Comparison of ENCODE assay signal across 8 cellular contexts in genomic region chr12:121209629-121210572, GRCh38. TPM values are rescaled to one million over a fixed set of nuclear protein-coding genes. Genes with fewer than 3 reads are reported as not detected.
A peak's percentile ranks its signal among the peaks of the same experiment; 100 is the strongest.
DNase-seq lines count a peak whose midpoint lies in the region; ATAC-seq and TF ChIP-seq lines count a peak whose summit lies in the region.

TSS of gene P2RX4 (plus strand) at chr12:121210129. CDS start at chr12:121210165, 36 bp downstream.

- WGBS in liver, result 9% methylated on average over 96 of the region's 96 CpGs

- TF ChIP-seq CTCF in liver (IDR thresholded peaks at IDR 0.05; ENCODE audit: low read depth, low read length, missing input control), result no peak

- peak in 1 of 2 donors; percentile 28 for TF ChIP-seq RAD21 in liver (IDR thresholded peaks at IDR 0.05)

- no peaks in the 10 kb centered on the region for H3K27me3 ChIP-seq in liver (ENCODE audit: control insufficient read depth in 4 of 4, insufficient read depth in 4 of 4, low read length in 3 of 4)

- H3K4me3 ChIP-seq in liver (ENCODE audit: low read depth in 1 of 3, low read length in 3 of 3), result peak within 1 kb of the TSS; percentile 69 to 79 (median 79)

- intact Hi-C loops in dendritic cell treated with granulocyte-macrophage colony-stimulating factor and Interleukin-4, amounts not matched to agents 40 ng/mL and 50 ng/mL, for 4 days (cut with micrococcal nuclease), result loop anchor here (1.0 to 5.0 kb wide), 2 partner anchors 33 to 81 kb away; no protein-coding TSS in a partner anchor

- H3K36me3 Mint-ChIP-seq in activated CD4-positive, alpha-beta T cell treated with anti-CD3 and anti-CD28 coated beads, Interleukin-2, amount 10 ng/mL, durations not matched to agents 7 days and 5 days (ENCODE audit: low read depth), result peaks cover 28% of the 10 kb centered on the region
- peaks cover 16% of the 10 kb centered on the region for H3K36me3 Mint-ChIP-seq in dendritic cell treated with granulocyte-macrophage colony-stimulating factor and Interleukin-4, amounts not matched to agents 40 ng/mL and 50 ng/mL, for 4 days (ENCODE audit: low read depth)

- H3K4me3 Mint-ChIP-seq in activated CD4-positive, alpha-beta T cell treated with anti-CD3 and anti-CD28 coated beads, Interleukin-2, amount 10 ng/mL, durations not matched to agents 7 days and 5 days, result peak within 1 kb of the TSS; percentile 85
- H3K4me3 Mint-ChIP-seq in dendritic cell treated with granulocyte-macrophage colony-stimulating factor and Interleukin-4, amounts not matched to agents 40 ng/mL and 50 ng/mL, for 4 days, result peak within 1 kb of the TSS; percentile 92

- no peaks in the 10 kb centered on the region for H3K9me3 Mint-ChIP-seq in activated CD4-positive, alpha-beta T cell treated with anti-CD3 and anti-CD28 coated beads, Interleukin-2, amount 10 ng/mL, durations not matched to agents 7 days and 5 days
- no peaks in the 10 kb centered on the region for H3K9me3 Mint-ChIP-seq in dendritic cell treated with granulocyte-macrophage colony-stimulating factor and Interleukin-4, amounts not matched to agents 40 ng/mL and 50 ng/mL, for 4 days

- H3K27ac Mint-ChIP-seq in activated CD4-positive, alpha-beta T cell treated with anti-CD3 and anti-CD28 coated beads, Interleukin-2, amount 10 ng/mL, durations not matched to agents 7 days and 5 days, result peak within 1 kb of the TSS; percentile 95
- H3K27ac Mint-ChIP-seq in dendritic cell treated with granulocyte-macrophage colony-stimulating factor and Interleukin-4, amounts not matched to agents 40 ng/mL and 50 ng/mL, for 4 days, result peak within 1 kb of the TSS; percentile 96

- POLR2A ChIA-PET in activated CD4-positive, alpha-beta T cell treated with anti-CD3 and anti-CD28 coated beads, Interleukin-2, amount 10 ng/mL, durations not matched to agents 7 days and 5 days (lab: Charles Lee), result interaction anchor here (0.6 kb wide), 1 partner anchor 14 kb away, joined by 3 read pairs; no protein-coding TSS in a partner anchor

- H3K27me3 Mint-ChIP-seq in activated CD4-positive, alpha-beta T cell treated with anti-CD3 and anti-CD28 coated beads, Interleukin-2, amount 10 ng/mL, durations not matched to agents 7 days and 5 days, result peaks cover under 1% of the 10 kb centered on the region
- no peaks in the 10 kb centered on the region for H3K27me3 Mint-ChIP-seq in dendritic cell treated with granulocyte-macrophage colony-stimulating factor and Interleukin-4, amounts not matched to agents 40 ng/mL and 50 ng/mL, for 4 days

- ATAC-seq in GM19043 (IDR thresholded peaks at IDR 0.05; ENCODE audit: low read depth, unreplicated experiment) (peak; percentile 66), HG03354 (IDR thresholded peaks at IDR 0.05; ENCODE audit: poor library complexity, severe bottlenecking, unreplicated experiment) (peak; percentile 86)

- peaks cover 43% of the 10 kb centered on the region for H3K4me1 Mint-ChIP-seq in activated CD4-positive, alpha-beta T cell treated with anti-CD3 and anti-CD28 coated beads, Interleukin-2, amount 10 ng/mL, durations not matched to agents 7 days and 5 days
- H3K4me1 Mint-ChIP-seq in dendritic cell treated with granulocyte-macrophage colony-stimulating factor and Interleukin-4, amounts not matched to agents 40 ng/mL and 50 ng/mL, for 4 days (ENCODE audit: low read depth), result peaks cover 44% of the 10 kb centered on the region

- H3K4me1 ChIP-seq in liver (ENCODE audit: control insufficient read depth in 4 of 4, insufficient read depth in 4 of 4, low read length in 3 of 4), result peaks cover under 1 to 10% (median 4%) of the 10 kb centered on the region in 4 donors

- CTCF ChIA-PET in activated CD4-positive, alpha-beta T cell treated with anti-CD3 and anti-CD28 coated beads, Interleukin-2, amount 10 ng/mL, durations not matched to agents 7 days and 5 days (lab: Charles Lee), result interaction anchor here (0.9 to 2.1 kb wide), 3 partner anchors 9 to 28 kb away, joined by 3 to 5 read pairs (median 3); no protein-coding TSS in a partner anchor

- H3K9me3 ChIP-seq in liver (ENCODE audit: control insufficient read depth in 4 of 4, low read length in 3 of 4), result no peaks in the 10 kb centered on the region

- H3K9ac ChIP-seq in liver (ENCODE audit: low read depth in 1 of 2, low read length in 2 of 2), result peak within 1 kb of the TSS; percentile 81 to 89

- peak within 1 kb of the TSS; percentile 82 to 92 for H3K27ac ChIP-seq in liver (ENCODE audit: low read depth in 1 of 2, low read length in 2 of 2)

- peaks cover 0 to 2% (median 0%) of the 10 kb centered on the region in 4 donors for H3K36me3 ChIP-seq in liver (ENCODE audit: control insufficient read depth in 4 of 4, insufficient read depth in 3 of 4, low read depth in 1 of 4, low read length in 3 of 4)

- DNase-seq in Ammon's horn (ENCODE audit: low spot score), result peak; percentile 90
- DNase-seq in NCI-H510A (lab: John Stamatoyannopoulos, UW), result peak; percentile 84
- DNase-seq in activated CD4-positive, alpha-beta T cell treated with anti-CD3 and anti-CD28 coated beads, Interleukin-2, amount 10 ng/mL, durations not matched to agents 7 days and 5 days, result peak; percentile 89
- peak; percentile 83 to 84 for DNase-seq in stimulated activated CD4-positive, alpha-beta T cell treated with anti-CD3 and anti-CD28 coated beads, Interleukin-4, amount 100 ng/mL, for 4 hours

TF ChIP-seq in liver, 16 proteins besides CTCF, POLR2A, EP300 and RAD21:
- TF ChIP-seq YY1 (IDR thresholded peaks at IDR 0.05) (peak; percentile 37), FOXA1 (IDR thresholded peaks at IDR 0.05) (no peak), HNF4G (IDR thresholded peaks at IDR 0.05) (no peak)

RNA-seq across cellular contexts. Expression of gene P2RX4, which starts in this region (rescaled TPM):
- 10 to 100 TPM; 52.7 to 56.2 TPM for total RNA-seq in activated CD4-positive, alpha-beta T cell treated with anti-CD3 and anti-CD28 coated beads, Interleukin-2, amount 10 ng/mL, durations not matched to agents 7 days and 5 days
- 10 to 100 TPM; 27.0 to 32.1 TPM for total RNA-seq in liver
- polyA plus RNA-seq in liver, result 10 to 100 TPM; 16.5 TPM

Comparison
In these comparisons a context has a peak if more than half of its experiments do, and no peak if none do; other contexts are left out.
1. Peak in every context shown above with its lines: DNase-seq, ATAC-seq, H3K4me3 ChIP-seq and H3K27ac ChIP-seq.